8 cellular contexts compared by ENCODE assay signal in the genomic region with DNA sequence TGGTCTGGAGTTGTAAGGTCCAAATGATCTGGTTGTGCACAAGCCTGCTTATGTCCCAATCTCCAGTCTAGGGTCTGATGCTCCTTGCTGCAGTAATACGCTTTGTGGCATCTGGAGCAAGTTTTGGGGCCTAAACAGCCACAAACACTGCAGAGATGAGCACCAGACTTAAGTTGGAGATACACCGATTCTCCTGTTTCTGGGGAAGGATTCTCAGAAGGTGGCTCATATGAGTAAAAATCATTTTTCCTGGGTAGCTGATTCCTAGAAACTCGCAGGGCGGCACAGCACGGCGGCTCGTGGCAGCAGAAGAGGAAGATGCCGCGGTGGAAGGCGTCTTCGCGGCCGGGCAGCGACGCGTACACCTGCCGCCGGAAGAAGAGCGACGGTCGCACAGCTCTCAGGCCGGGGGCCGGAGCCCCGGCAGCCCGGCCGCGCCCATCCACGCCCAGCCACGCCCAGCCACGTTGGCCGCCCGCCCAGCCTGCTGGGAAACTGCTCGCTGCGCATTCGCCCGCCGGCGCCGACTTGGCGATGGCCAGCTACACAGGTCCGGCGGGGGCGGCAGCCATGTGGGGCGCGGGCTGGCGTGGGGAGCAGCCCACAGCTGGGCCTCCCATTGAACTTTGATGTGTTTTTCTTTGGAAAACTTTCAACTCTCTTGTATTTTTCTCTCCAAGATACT.
DNase-seq lines count a peak whose midpoint lies in the region; ATAC-seq lines count a peak whose summit lies in the region.

No MANE protein-coding gene starts in this region.

- H3K9ac ChIP-seq in iPS-15b (ENCODE audit: low read depth, low read length): peak overlapping the region; percentile 70

- CTCF ChIA-PET in activated naive CD4-positive, alpha-beta T cell treated with anti-CD3 and anti-CD28 coated beads, Interleukin-2, amount 10 ng/mL, durations not matched to agents 7 days and 5 days (lab: Charles Lee): interaction anchor here (1.5 kb wide), 1 partner anchor 8 kb away, joined by 6 read pairs; no protein-coding TSS in a partner anchor

- no peaks in the 10 kb centered on the region for H3K9me3 Mint-ChIP-seq in activated naive CD4-positive, alpha-beta T cell treated with anti-CD3 and anti-CD28 coated beads, Interleukin-2, amount 10 ng/mL, durations not matched to agents 7 days and 5 days

- peaks cover 31% of the 10 kb centered on the region for H3K27me3 ChIP-seq in iPS-15b (ENCODE audit: control insufficient read depth, insufficient read depth, low read length)

- peaks cover 46% of the 10 kb centered on the region for H3K27me3 Mint-ChIP-seq in activated naive CD4-positive, alpha-beta T cell treated with anti-CD3 and anti-CD28 coated beads, Interleukin-2, amount 10 ng/mL, durations not matched to agents 7 days and 5 days

- no peaks in the 10 kb centered on the region for H3K4me1 ChIP-seq in iPS-15b (ENCODE audit: control insufficient read depth, insufficient read depth, low read length)

- H3K36me3 ChIP-seq in iPS-15b (ENCODE audit: control insufficient read depth, insufficient read depth, low read length): no peaks in the 10 kb centered on the region

- H3K9me3 ChIP-seq in iPS-15b (ENCODE audit: control insufficient read depth, insufficient read depth, low read length): no peaks in the 10 kb centered on the region

- DNase-seq in CD1c-positive myeloid dendritic cell (ENCODE audit: extremely low spot score) (peak; percentile 57), NCI-H345 (lab: John Stamatoyannopoulos, UW) (peak; percentile 75), HPDE6-E6E7 (ENCODE audit: extremely low spot score) (no peak)
- peak; percentile 38 for DNase-seq in activated naive CD4-positive, alpha-beta T cell treated with anti-CD3 and anti-CD28 coated beads, Interleukin-2, amount 10 ng/mL, durations not matched to agents 7 days and 5 days
- peak; percentile 27 to 57 for DNase-seq in stimulated activated CD4-positive, alpha-beta T cell treated with anti-CD3 and anti-CD28 coated beads, Interleukin-15, amount 100 ng/mL, for 48 hours (ENCODE audit: low read depth in 2 of 2)

- peaks cover 8% of the 10 kb centered on the region for H3K4me1 Mint-ChIP-seq in activated naive CD4-positive, alpha-beta T cell treated with anti-CD3 and anti-CD28 coated beads, Interleukin-2, amount 10 ng/mL, durations not matched to agents 7 days and 5 days

- ATAC-seq in GM18867 (IDR thresholded peaks at IDR 0.05; ENCODE audit: unreplicated experiment) (peak; percentile 99), HG02981 (IDR thresholded peaks at IDR 0.05; ENCODE audit: unreplicated experiment) (peak; percentile 90)

- H3K4me3 ChIP-seq in iPS-15b (ENCODE audit: low read depth, low read length): peak overlapping the region; percentile 69

- no peak overlapping the region for H3K27ac Mint-ChIP-seq in activated naive CD4-positive, alpha-beta T cell treated with anti-CD3 and anti-CD28 coated beads, Interleukin-2, amount 10 ng/mL, durations not matched to agents 7 days and 5 days

- no peaks in the 10 kb centered on the region for H3K36me3 Mint-ChIP-seq in activated naive CD4-positive, alpha-beta T cell treated with anti-CD3 and anti-CD28 coated beads, Interleukin-2, amount 10 ng/mL, durations not matched to agents 7 days and 5 days

- peak overlapping the region; percentile 49 for H3K4me3 Mint-ChIP-seq in activated naive CD4-positive, alpha-beta T cell treated with anti-CD3 and anti-CD28 coated beads, Interleukin-2, amount 10 ng/mL, durations not matched to agents 7 days and 5 days
